Comparison of ENCODE assay signal across 20 cellular contexts in the genomic region with DNA sequence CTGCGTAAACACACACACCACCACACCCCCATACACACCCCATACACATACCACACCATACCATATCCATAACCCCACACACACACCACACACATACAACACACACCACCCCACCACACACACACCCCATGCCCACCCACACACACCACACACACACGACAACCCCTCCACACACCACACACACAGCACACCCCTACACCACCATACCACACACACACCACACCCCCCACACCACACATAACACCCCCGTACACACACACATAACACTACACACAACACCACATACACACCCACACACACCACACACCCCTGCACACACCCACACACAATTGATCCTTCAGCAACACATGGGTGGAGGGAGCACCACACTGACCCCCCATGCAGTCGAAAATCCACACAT. TPM values are rescaled to one million over a fixed set of nuclear protein-coding genes. Genes with fewer than 3 reads are reported as not detected.
DNase-seq lines count a peak whose midpoint lies in the region; ATAC-seq and TF ChIP-seq lines count a peak whose summit lies in the region.
"Had no signal": no experiment of that assay in that cellular context is flagged by ENCODE, and none has a peak within 500 bp of the region (broad histone marks: within the 10 kb centered on the region; RNA-seq: fewer than 3 reads in every experiment).

No MANE protein-coding gene starts in this region.

- no peak for TF ChIP-seq CTCF in HEK293 (tag by site-specific recombination; IDR thresholded peaks at IDR 0.05)
- TF ChIP-seq CTCF in IMR-90 (conservative IDR thresholded peaks at IDR 0.05; ENCODE audit: low read depth, low read length), result no peak
- no peak for TF ChIP-seq CTCF in gastroesophageal sphincter (IDR thresholded peaks at IDR 0.05)
- TF ChIP-seq CTCF in upper lobe of right lung (IDR thresholded peaks at IDR 0.05), result no peak
- no peak for TF ChIP-seq CTCF in A673 (conservative IDR thresholded peaks at IDR 0.05; ENCODE audit: low read depth, low read length)

- TF ChIP-seq RAD21 in IMR-90 (IDR thresholded peaks at IDR 0.05; ENCODE audit: low read length), result no peak

- H3K23ac ChIP-seq in IMR-90 (ENCODE audit: low read depth, low read length), result no peak overlapping the region

- no TSS peak for BruUV-seq in IMR-90 (replicated peaks; lab: Mats Ljungman, UMichigan)
- no TSS peak for BruUV-seq in A673 (replicated peaks; lab: Mats Ljungman, UMichigan)

- no peaks in the 10 kb centered on the region for H3K9me3 ChIP-seq in HEK293 (ENCODE audit: control insufficient read depth, insufficient read depth, low read depth, low read length)
- no peaks in the 10 kb centered on the region for H3K9me3 ChIP-seq in IMR-90 (ENCODE audit: control insufficient read depth, insufficient read depth, low read length)
- H3K9me3 ChIP-seq in gastroesophageal sphincter, result no peaks in the 10 kb centered on the region
- no peaks in the 10 kb centered on the region for H3K9me3 ChIP-seq in upper lobe of right lung
- H3K9me3 ChIP-seq in A673 (ENCODE audit: low read depth, low read length, poor library complexity, severe bottlenecking), result no peaks in the 10 kb centered on the region
- H3K9me3 ChIP-seq: A549 had no signal

- no peak overlapping the region for H3K4me3 Mint-ChIP-seq in effector memory CD8-positive, alpha-beta T cell
- H3K4me3 Mint-ChIP-seq: CD4-positive, alpha-beta memory T cell; H9; HFFc6 had no signal

- DNase-seq in IMR-90 (no peak), upper lobe of right lung (no peak), A673 (ENCODE audit: low spot score) (no peak)
- no peak for DNase-seq in effector memory CD8-positive, alpha-beta T cell
- DNase-seq: 8988T; C1 segment of cervical spinal cord; Calu3; CD4-positive, alpha-beta memory T cell; COR-L47; DMS53; DMS79 treated with DMSO at 0.1 percent for 48 hours; GF-D8; GM23248; H9; HFFc6 had no signal

- no peak overlapping the region for H2AK5ac ChIP-seq in IMR-90 (ENCODE audit: low read depth, low read length)

- no peak overlapping the region for H3K4ac ChIP-seq in IMR-90 (ENCODE audit: low read depth, low read length)

- no peak for TF ChIP-seq EP300 in gastroesophageal sphincter (IDR thresholded peaks at IDR 0.05)

- no peak overlapping the region for H3K27ac ChIP-seq in HEK293 (ENCODE audit: extremely low read depth, low read depth, low read length)
- H3K27ac ChIP-seq in IMR-90 (ENCODE audit: insufficient read depth, low read length), result no peak overlapping the region
- no peak overlapping the region for H3K27ac ChIP-seq in gastroesophageal sphincter
- H3K27ac ChIP-seq in upper lobe of right lung, result no peak overlapping the region
- H3K27ac ChIP-seq in A673 (ENCODE audit: low read depth, low read length, poor library complexity, severe bottlenecking), result no peak overlapping the region
- H3K27ac ChIP-seq: A549, GM23248 had no signal

- no peak overlapping the region for H3K14ac ChIP-seq in IMR-90 (replicated peaks; ENCODE audit: low read depth, low read length)

- ATAC-seq in IMR-90 (ENCODE audit: low read depth) (no peak), gastroesophageal sphincter (peak; percentile 50), upper lobe of right lung (peak; percentile 32), GM18870 (IDR thresholded peaks at IDR 0.05; ENCODE audit: unreplicated experiment) (no peak)
- no peak for ATAC-seq in effector memory CD8-positive, alpha-beta T cell (replicated peaks)
- ATAC-seq: A549, HCT116 had no signal

- no peak overlapping the region for H4K8ac ChIP-seq in IMR-90 (ENCODE audit: low read depth in 2 of 2, low read length in 2 of 2)

- H3K9me3 Mint-ChIP-seq in effector memory CD8-positive, alpha-beta T cell, result no peaks in the 10 kb centered on the region
- H3K9me3 Mint-ChIP-seq: CD4-positive, alpha-beta memory T cell; HFFc6 had no signal

- peaks cover 31 to 46% of the 10 kb centered on the region in 2 donors for H3K27me3 Mint-ChIP-seq in effector memory CD8-positive, alpha-beta T cell

- H4K91ac ChIP-seq in IMR-90 (ENCODE audit: insufficient read depth, low read depth, low read length), result no peak overlapping the region

- 29% methylated on average over 1 of the region's 4 CpGs; no CpG with 5 or more reads in 1 of the 2 experiments for WGBS in IMR-90 (ENCODE audit: extremely low coverage in 2 of 2, insufficient read length in 1 of 2), 2 experiments
- WGBS in gastroesophageal sphincter (ENCODE audit: low coverage in 1 of 2), 2 donors, result 83 to 100% methylated on average over 2 to 4 of the region's 4 CpGs

- no peaks in the 10 kb centered on the region for H3K4me1 ChIP-seq in HEK293 (ENCODE audit: control insufficient read depth, insufficient read depth, low read length)
- H3K4me1 ChIP-seq in IMR-90 (ENCODE audit: control insufficient read depth, insufficient read depth, low read length), result no peaks in the 10 kb centered on the region
- no peaks in the 10 kb centered on the region for H3K4me1 ChIP-seq in gastroesophageal sphincter
- no peaks in the 10 kb centered on the region for H3K4me1 ChIP-seq in upper lobe of right lung
- no peaks in the 10 kb centered on the region for H3K4me1 ChIP-seq in A673 (ENCODE audit: insufficient read depth, low read length, poor library complexity, severe bottlenecking)
- H3K4me1 ChIP-seq: A549 had no signal

- dilution Hi-C loops in IMR-90 (cut with HindIII; ENCODE audit: low sequenced_read_pairs, unreplicated experiment), result no loop called here

- H2BK5ac ChIP-seq in IMR-90 (ENCODE audit: low read depth, low read length, poor library complexity, severe bottlenecking), result peak overlapping the region; percentile 88

- CTCF ChIA-PET in HEK293 (lab: Yijun Ruan, JAX), result no interaction called here
- CTCF ChIA-PET in IMR-90 (lab: Yijun Ruan, JAX), result no interaction called here
- CTCF ChIA-PET in A673 (lab: Charles Lee), result no interaction called here

- POLR2A ChIA-PET in HEK293 (lab: Yijun Ruan, JAX) (no interaction called here), IMR-90 (lab: Charles Lee; ENCODE audit: unreplicated experiment) (no interaction called here), A673 (lab: Charles Lee; ENCODE audit: low non-redundant PET) (no interaction called here)

- H2BK20ac ChIP-seq in IMR-90 (ENCODE audit: low read depth, low read length), result no peak overlapping the region

- H2AK9ac ChIP-seq in IMR-90 (replicated peaks; ENCODE audit: low read depth, low read length, poor library complexity), result no peak overlapping the region

- no peaks in the 10 kb centered on the region for H3K36me3 ChIP-seq in HEK293 (ENCODE audit: control insufficient read depth in 2 of 2, insufficient read depth in 1 of 2, low read length in 2 of 2)
- no peaks in the 10 kb centered on the region for H3K36me3 ChIP-seq in IMR-90 (ENCODE audit: control insufficient read depth, insufficient read depth, low read length)
- no peaks in the 10 kb centered on the region for H3K36me3 ChIP-seq in gastroesophageal sphincter
- H3K36me3 ChIP-seq in upper lobe of right lung, result no peaks in the 10 kb centered on the region
- no peaks in the 10 kb centered on the region for H3K36me3 ChIP-seq in A673 (ENCODE audit: insufficient read depth, low read length, poor library complexity, severe bottlenecking)

- H3K27ac Mint-ChIP-seq in effector memory CD8-positive, alpha-beta T cell, result no peak overlapping the region
- H3K27ac Mint-ChIP-seq: H9, HFFc6 had no signal

- in situ Hi-C loops in IMR-90 (cut with MboI; ENCODE audit: low sequenced_read_pairs), result no loop called here

- H3K56ac ChIP-seq in IMR-90 (ENCODE audit: extremely low read depth, insufficient read depth, low read length), result no peak overlapping the region

- H3K27me3 ChIP-seq in IMR-90 (ENCODE audit: control insufficient read depth, insufficient read depth, low read length), result no peaks in the 10 kb centered on the region
- peaks cover 38% of the 10 kb centered on the region for H3K27me3 ChIP-seq in gastroesophageal sphincter
- H3K27me3 ChIP-seq in upper lobe of right lung, result no peaks in the 10 kb centered on the region
- no peaks in the 10 kb centered on the region for H3K27me3 ChIP-seq in A673 (replicated peaks; ENCODE audit: insufficient read depth, low read depth, low read length, poor library complexity)

- no peak for TF ChIP-seq POLR2A in IMR-90 (IDR thresholded peaks at IDR 0.05; ENCODE audit: low read depth, low read length)
- TF ChIP-seq POLR2A in gastroesophageal sphincter (IDR thresholded peaks at IDR 0.05), result no peak

- H3K4me3 ChIP-seq in HEK293 (ENCODE audit: low read depth, low read length) (no peak overlapping the region), IMR-90 (ENCODE audit: insufficient read depth, low read depth, low read length) (no peak overlapping the region), gastroesophageal sphincter (no peak overlapping the region), upper lobe of right lung (no peak overlapping the region), A673 (ENCODE audit: low read depth, low read length, poor library complexity, severe bottlenecking) (no peak overlapping the region)
- H3K4me3 ChIP-seq: A549, GM23248 had no signal

- intact Hi-C loops in IMR-90 (cut with micrococcal nuclease), result no loop called here
- intact Hi-C loops in upper lobe of right lung (cut with DNase I), result no loop called here
- intact Hi-C loops in A673 (cut with micrococcal nuclease; ENCODE audit: unreplicated experiment), result no loop called here

- no peak overlapping the region for H3K9ac ChIP-seq in IMR-90 (ENCODE audit: low read depth, low read length)
- H3K9ac ChIP-seq: GM23248 had no signal

- no peak overlapping the region for H2BK15ac ChIP-seq in IMR-90 (ENCODE audit: low read depth, low read length)

- no peak overlapping the region for H3K18ac ChIP-seq in IMR-90 (ENCODE audit: low read depth, low read length)

- H3K4me2 ChIP-seq in IMR-90 (ENCODE audit: low read depth, low read length), result no peak overlapping the region
- H3K4me2 ChIP-seq: A549 had no signal

- H2BK120ac ChIP-seq in IMR-90 (ENCODE audit: low read depth, low read length), result no peak overlapping the region

- no peaks in the 10 kb centered on the region for H4K20me1 ChIP-seq in IMR-90 (ENCODE audit: insufficient read depth, low read length)

- no peaks in the 10 kb centered on the region for H3K4me1 Mint-ChIP-seq in effector memory CD8-positive, alpha-beta T cell (ENCODE audit: low read depth in 2 of 2)
- H3K4me1 Mint-ChIP-seq: CD4-positive, alpha-beta memory T cell; H9 had no signal

- H3K79me1 ChIP-seq in IMR-90 (ENCODE audit: low read depth in 1 of 2, low read length in 2 of 2), result no peaks in the 10 kb centered on the region

- no peak overlapping the region for H4K5ac ChIP-seq in IMR-90 (ENCODE audit: low read depth, low read length)

- H2AFZ ChIP-seq in IMR-90 (replicated peaks; ENCODE audit: low read length, poor library complexity), result no peak overlapping the region
- H2AFZ ChIP-seq: GM23248 had no signal

- no peaks in the 10 kb centered on the region for H3K9me1 ChIP-seq in IMR-90 (ENCODE audit: insufficient read depth, low read length)

- no peaks in the 10 kb centered on the region for H3K36me3 Mint-ChIP-seq in effector memory CD8-positive, alpha-beta T cell (ENCODE audit: insufficient read depth)
- H3K36me3 Mint-ChIP-seq: CD4-positive, alpha-beta memory T cell had no signal

TF ChIP-seq in IMR-90, 13 proteins besides CTCF, POLR2A, EP300 and RAD21 (continues in another document):
- no peak for TF ChIP-seq MAFK (IDR thresholded peaks at IDR 0.05; ENCODE audit: low read depth, low read length)

RNA-seq across cellular contexts. Expression of a gene that starts 50.3 kb away (rescaled TPM):
- total RNA-seq in IMR-90 (2012; rRNA removed) (22.9 and 28.3 TPM in 2 replicates), gastroesophageal sphincter (10 to 100 TPM; 15.5 to 18.8 (median 18.3) TPM), upper lobe of right lung (13.0 TPM), A673 (2021) (33.7 and 35.9 TPM in 2 replicates)
- polyA plus RNA-seq in IMR-90 (2012; rRNA removed), result 6.1 and 7.5 TPM in 2 replicates
- polyA plus RNA-seq in IMR-90 (2012; cell fraction: cytosol; rRNA removed), result 1.0 and 2.1 TPM in 2 replicates
- 1.2 and 6.4 TPM in 2 replicates for polyA plus RNA-seq in IMR-90 (2012; cell fraction: nucleus; rRNA removed; ENCODE audit: low replicate concordance)

Comparison
In these comparisons a context has a peak if more than half of its experiments do, and no peak if none do; other contexts are left out.
1. ATAC-seq: peak in gastroesophageal sphincter (single experiment) and upper lobe of right lung (single experiment); none in IMR-90 (single experiment), effector memory CD8-positive, alpha-beta T cell (single experiment) and GM18870 (single experiment).